Comparison of ENCODE assay signal across 28 cellular contexts in genomic region chr16:89905511-89906140, GRCh38. TPM values are rescaled to one million over a fixed set of nuclear protein-coding genes. Genes with fewer than 3 reads are reported as not detected.
DNase-seq lines count a peak whose midpoint lies in the region; ATAC-seq and TF ChIP-seq lines count a peak whose summit lies in the region.
"Had no signal": no experiment of that assay in that cellular context is flagged by ENCODE, and none has a peak within 500 bp of the region (broad histone marks: within the 10 kb centered on the region; RNA-seq: fewer than 3 reads in every experiment).

No MANE protein-coding gene starts in this region.

- H3K79me2 ChIP-seq in trophoblast cell (ENCODE audit: control insufficient read depth, insufficient read depth, low read length, poor library complexity) = no peaks in the 10 kb centered on the region
- H3K79me2 ChIP-seq in MM.1S (ENCODE audit: low read length) = no peaks in the 10 kb centered on the region

- CTCF ChIA-PET in CD8-positive, alpha-beta T cell (lab: Charles Lee) = no interaction called here

- H2AK5ac ChIP-seq in trophoblast cell (ENCODE audit: low read length) = no peak overlapping the region

- POLR2A ChIA-PET in CD8-positive, alpha-beta T cell (lab: Charles Lee) = no interaction called here

- no peaks in the 10 kb centered on the region for H3K27me3 Mint-ChIP-seq in CD8-positive, alpha-beta T cell (ENCODE audit: low read depth)
- H3K27me3 Mint-ChIP-seq in dendritic cell treated with granulocyte-macrophage colony-stimulating factor and Interleukin-4, amounts not matched to agents 40 ng/mL and 50 ng/mL, for 4 days = no peaks in the 10 kb centered on the region
- H3K27me3 Mint-ChIP-seq in activated T-cell treated with anti-CD3 and anti-CD28 coated beads, Interleukin-2, amount 50 U/mL, for 72 hours (ENCODE audit: low read depth) = no peaks in the 10 kb centered on the region
- H3K27me3 Mint-ChIP-seq: activated naive CD8-positive, alpha-beta T cell treated with anti-CD3 and anti-CD28 coated beads, Interleukin-2, amount 50 U/mL, for 24 hours; CD4-positive, alpha-beta T cell; central memory CD8-positive, alpha-beta T cell; natural killer cell treated with Interleukin-12 subunit alpha and Interleukin-12 subunit beta and Interleukin-15 and Interleukin-18, amount 100 ng/mL, for 72 hours had no signal

- DNase-seq in CD8-positive, alpha-beta T cell = no peak
- DNase-seq in MG63 = peak; percentile 25
- peak; percentile 32 to 48 for DNase-seq in trophoblast cell
- no peak for DNase-seq in MM.1S
- no peak for DNase-seq in SW 1271 (lab: John Stamatoyannopoulos, UW)
- DNase-seq in activated T-cell treated with anti-CD3 and anti-CD28 coated beads, Interleukin-2, amount 50 U/mL, for 72 hours = no peak
- DNase-seq: activated CD4-positive, alpha-beta T cell treated with anti-CD3 and anti-CD28 coated beads for 1 hour; activated CD8-positive, alpha-beta T cell treated with anti-CD3 and anti-CD28 coated beads, Interleukin-2, amount 10 ng/mL, durations not matched to agents 7 days and 5 days; activated gamma-delta T cell; activated naive CD8-positive, alpha-beta T cell treated with anti-CD3 and anti-CD28 coated beads, Interleukin-2, amount 50 U/mL, for 24 hours; CD4-positive, alpha-beta T cell; DMS 273 treated with DMSO at 0.1 percent for 48 hours; dorsolateral prefrontal cortex; GOT3; IMR-90; midbrain; NCI-H2029; NCI-H345; NCI-H748 treated with DMSO at 0.1 percent for 48 hours; stimulated activated CD4-positive, alpha-beta T cell treated with anti-CD3 and anti-CD28 coated beads, Interleukin-1b, Interleukin-23, amount 100 ng/mL, for 48 hours; stimulated activated CD8-positive, alpha-beta memory T cell treated with anti-CD3 and anti-CD28 coated beads, Interleukin-4, amount 100 ng/mL, for 48 hours; transverse colon had no signal

- peaks cover 26% of the 10 kb centered on the region for H3K36me3 ChIP-seq in CD8-positive, alpha-beta T cell (ENCODE audit: insufficient read depth, low read length)
- H3K36me3 ChIP-seq in MG63 = peaks cover 8% of the 10 kb centered on the region
- H3K36me3 ChIP-seq in trophoblast cell (ENCODE audit: control insufficient read depth in 1 of 2, insufficient read depth in 2 of 2, low read length in 2 of 2) = peaks cover 75 to 79% of the 10 kb centered on the region in 2 experiments
- no peaks in the 10 kb centered on the region for H3K36me3 ChIP-seq in MM.1S (replicated peaks; ENCODE audit: insufficient read depth, low read length)
- H3K36me3 ChIP-seq: ovary had no signal

- peaks cover 45% of the 10 kb centered on the region for H3K36me3 Mint-ChIP-seq in CD8-positive, alpha-beta T cell
- peaks cover 90% of the 10 kb centered on the region for H3K36me3 Mint-ChIP-seq in dendritic cell treated with granulocyte-macrophage colony-stimulating factor and Interleukin-4, amounts not matched to agents 40 ng/mL and 50 ng/mL, for 4 days (ENCODE audit: low read depth)
- peaks cover 0 to 5% of the 10 kb centered on the region in 2 donors for H3K36me3 Mint-ChIP-seq in activated T-cell treated with anti-CD3 and anti-CD28 coated beads, Interleukin-2, amount 50 U/mL, for 72 hours (ENCODE audit: insufficient read depth in 2 of 2)
- H3K36me3 Mint-ChIP-seq: natural killer cell treated with Interleukin-12 subunit alpha and Interleukin-12 subunit beta and Interleukin-15 and Interleukin-18, amount 100 ng/mL, for 72 hours had no signal

- no peak overlapping the region for H3K18ac ChIP-seq in trophoblast cell (ENCODE audit: low read length)

- H3K27ac ChIP-seq in CD8-positive, alpha-beta T cell (ENCODE audit: low read depth, low read length) = no peak overlapping the region
- peak overlapping the region; percentile 66 for H3K27ac ChIP-seq in trophoblast cell (ENCODE audit: low read depth, low read length)
- H3K27ac ChIP-seq in MM.1S (ENCODE audit: low read length) = no peak overlapping the region
- H3K27ac ChIP-seq: ovary, SJSA1, transverse colon had no signal

- H3K23ac ChIP-seq in trophoblast cell (ENCODE audit: low read length) = no peak overlapping the region

- H4K20me1 ChIP-seq in MM.1S (ENCODE audit: insufficient read depth, low read length) = no peaks in the 10 kb centered on the region

- no peaks in the 10 kb centered on the region for H3K9me2 ChIP-seq in MM.1S (replicated peaks; ENCODE audit: insufficient read depth, low read length)

- H2AFZ ChIP-seq in trophoblast cell (ENCODE audit: insufficient read depth, low read length, poor library complexity) = no peak overlapping the region
- no peak overlapping the region for H2AFZ ChIP-seq in MM.1S (ENCODE audit: low read length)

- intact Hi-C loops in CD8-positive, alpha-beta T cell (cut with DNase I, micrococcal nuclease) = no loop called here
- intact Hi-C loops in dendritic cell treated with granulocyte-macrophage colony-stimulating factor and Interleukin-4, amounts not matched to agents 40 ng/mL and 50 ng/mL, for 4 days (cut with micrococcal nuclease) = no loop called here

- no peak overlapping the region for H3K4me3 Mint-ChIP-seq in CD8-positive, alpha-beta T cell
- peak overlapping the region; percentile 30 for H3K4me3 Mint-ChIP-seq in dendritic cell treated with granulocyte-macrophage colony-stimulating factor and Interleukin-4, amounts not matched to agents 40 ng/mL and 50 ng/mL, for 4 days
- H3K4me3 Mint-ChIP-seq in activated T-cell treated with anti-CD3 and anti-CD28 coated beads, Interleukin-2, amount 50 U/mL, for 72 hours = no peak overlapping the region
- H3K4me3 Mint-ChIP-seq: activated CD8-positive, alpha-beta T cell treated with anti-CD3 and anti-CD28 coated beads, Interleukin-2, amount 10 ng/mL, durations not matched to agents 7 days and 5 days; activated naive CD8-positive, alpha-beta T cell treated with anti-CD3 and anti-CD28 coated beads, Interleukin-2, amount 50 U/mL, for 24 hours; CD4-positive, alpha-beta T cell; central memory CD8-positive, alpha-beta T cell; natural killer cell treated with Interleukin-12 subunit alpha and Interleukin-12 subunit beta and Interleukin-15 and Interleukin-18, amount 100 ng/mL, for 72 hours had no signal

- H2BK120ac ChIP-seq in trophoblast cell (ENCODE audit: insufficient read depth, low read length, poor library complexity) = no peak overlapping the region

- TF ChIP-seq CTCF in CD8-positive, alpha-beta T cell (IDR thresholded peaks at IDR 0.05) = no peak
- TF ChIP-seq CTCF in MM.1S (IDR thresholded peaks at IDR 0.05; ENCODE audit: low read length) = no peak

- H3K27me3 ChIP-seq in CD8-positive, alpha-beta T cell (ENCODE audit: insufficient read depth, low read length) = no peaks in the 10 kb centered on the region
- H3K27me3 ChIP-seq in MG63 = 0 out of 2 replicates have a peak, but pooled peaks cover 2% of the 10 kb centered on the region
- H3K27me3 ChIP-seq in trophoblast cell (ENCODE audit: insufficient read depth, low read length) = no peaks in the 10 kb centered on the region
- no peaks in the 10 kb centered on the region for H3K27me3 ChIP-seq in MM.1S (replicated peaks; ENCODE audit: insufficient read depth, low read length)
- H3K27me3 ChIP-seq: dorsolateral prefrontal cortex, ovary, SJSA1, transverse colon had no signal

- H3K9me3 ChIP-seq in CD8-positive, alpha-beta T cell (ENCODE audit: low read length) = no peaks in the 10 kb centered on the region
- H3K9me3 ChIP-seq in MG63 (peaks cover 3% of the 10 kb centered on the region), trophoblast cell (ENCODE audit: insufficient read depth, low read depth, low read length) (peaks cover 13% of the 10 kb centered on the region), MM.1S (replicated peaks; ENCODE audit: insufficient read depth, low read length) (no peaks in the 10 kb centered on the region)
- H3K9me3 ChIP-seq: ovary, SJSA1, transverse colon had no signal

- no peak overlapping the region for H3K4me3 ChIP-seq in CD8-positive, alpha-beta T cell (ENCODE audit: low read depth, low read length)
- H3K4me3 ChIP-seq in MG63 (no peak overlapping the region), trophoblast cell (ENCODE audit: low read depth, low read length) (no peak overlapping the region), MM.1S (ENCODE audit: low read length) (no peak overlapping the region)
- H3K4me3 ChIP-seq: dorsolateral prefrontal cortex, ovary, SJSA1, smooth muscle cell, transverse colon had no signal

- H3K79me1 ChIP-seq in trophoblast cell (ENCODE audit: low read length) = peaks cover 12% of the 10 kb centered on the region

- H2BK5ac ChIP-seq in trophoblast cell (ENCODE audit: low read depth, low read length, poor library complexity) = peak overlapping the region; percentile 59

- H2BK12ac ChIP-seq in trophoblast cell (ENCODE audit: low read length) = no peak overlapping the region

- no peak overlapping the region for H4K12ac ChIP-seq in trophoblast cell (ENCODE audit: low read depth, low read length)

- peak overlapping the region; percentile 8 for H4K8ac ChIP-seq in trophoblast cell (ENCODE audit: low read depth, low read length)

- H4K91ac ChIP-seq in trophoblast cell (ENCODE audit: low read depth, low read length) = peak overlapping the region; percentile 61

- H3K4me1 Mint-ChIP-seq in CD8-positive, alpha-beta T cell (ENCODE audit: low read depth) = peaks cover 2% of the 10 kb centered on the region
- peaks cover 11% of the 10 kb centered on the region for H3K4me1 Mint-ChIP-seq in dendritic cell treated with granulocyte-macrophage colony-stimulating factor and Interleukin-4, amounts not matched to agents 40 ng/mL and 50 ng/mL, for 4 days (ENCODE audit: low read depth)
- no peaks in the 10 kb centered on the region for H3K4me1 Mint-ChIP-seq in activated T-cell treated with anti-CD3 and anti-CD28 coated beads, Interleukin-2, amount 50 U/mL, for 72 hours (ENCODE audit: low read depth)
- H3K4me1 Mint-ChIP-seq: activated naive CD8-positive, alpha-beta T cell treated with anti-CD3 and anti-CD28 coated beads, Interleukin-2, amount 50 U/mL, for 24 hours had no signal

- peaks cover 4% of the 10 kb centered on the region for H3K4me1 ChIP-seq in CD8-positive, alpha-beta T cell (ENCODE audit: insufficient read depth, low read length)
- H3K4me1 ChIP-seq in trophoblast cell (ENCODE audit: control insufficient read depth in 1 of 2, insufficient read depth in 2 of 2, low read length in 2 of 2) = peaks cover 7% of the 10 kb centered on the region in 2 experiments
- H3K4me1 ChIP-seq in MM.1S (ENCODE audit: low read length) = no peaks in the 10 kb centered on the region

- H3K14ac ChIP-seq in trophoblast cell (ENCODE audit: low read length) = peak overlapping the region; percentile 21

- H3K9me3 Mint-ChIP-seq in CD8-positive, alpha-beta T cell = no peaks in the 10 kb centered on the region
- H3K9me3 Mint-ChIP-seq in dendritic cell treated with granulocyte-macrophage colony-stimulating factor and Interleukin-4, amounts not matched to agents 40 ng/mL and 50 ng/mL, for 4 days = no peaks in the 10 kb centered on the region
- no peaks in the 10 kb centered on the region for H3K9me3 Mint-ChIP-seq in activated T-cell treated with anti-CD3 and anti-CD28 coated beads, Interleukin-2, amount 50 U/mL, for 72 hours
- H3K9me3 Mint-ChIP-seq: activated naive CD8-positive, alpha-beta T cell treated with anti-CD3 and anti-CD28 coated beads, Interleukin-2, amount 50 U/mL, for 24 hours; CD4-positive, alpha-beta T cell; central memory CD8-positive, alpha-beta T cell; natural killer cell treated with Interleukin-12 subunit alpha and Interleukin-12 subunit beta and Interleukin-15 and Interleukin-18, amount 100 ng/mL, for 72 hours had no signal

- ATAC-seq in CD8-positive, alpha-beta T cell = no peak
- ATAC-seq in activated T-cell treated with anti-CD3 and anti-CD28 coated beads, Interleukin-2, amount 50 U/mL, for 72 hours (replicated peaks in 1 of 2) = no peak
- ATAC-seq: activated naive CD8-positive, alpha-beta T cell treated with anti-CD3 and anti-CD28 coated beads, Interleukin-2, amount 50 U/mL, for 24 hours had no signal

- H3F3A ChIP-seq in MM.1S (ENCODE audit: insufficient read depth, low read length) = no peaks in the 10 kb centered on the region

- H3K9ac ChIP-seq in trophoblast cell (ENCODE audit: low read length) (no peak overlapping the region), MM.1S (ENCODE audit: low read length) (no peak overlapping the region)

- no CpG with 5 or more reads among the region's 23 CpGs for WGBS in trophoblast cell (ENCODE audit: extremely low coverage, insufficient coverage, insufficient read length)

- H3K4me2 ChIP-seq in trophoblast cell (ENCODE audit: low read length) (no peak overlapping the region), MM.1S (ENCODE audit: low read depth, low read length) (no peak overlapping the region)
- H3K4me2 ChIP-seq: smooth muscle cell had no signal

- H3K27ac Mint-ChIP-seq in CD8-positive, alpha-beta T cell = peak overlapping the region; percentile 10
- no peak overlapping the region for H3K27ac Mint-ChIP-seq in dendritic cell treated with granulocyte-macrophage colony-stimulating factor and Interleukin-4, amounts not matched to agents 40 ng/mL and 50 ng/mL, for 4 days
- H3K27ac Mint-ChIP-seq in activated T-cell treated with anti-CD3 and anti-CD28 coated beads, Interleukin-2, amount 50 U/mL, for 72 hours = no peak overlapping the region
- H3K27ac Mint-ChIP-seq: activated CD8-positive, alpha-beta T cell treated with anti-CD3 and anti-CD28 coated beads, Interleukin-2, amount 10 ng/mL, durations not matched to agents 7 days and 5 days; activated naive CD8-positive, alpha-beta T cell treated with anti-CD3 and anti-CD28 coated beads, Interleukin-2, amount 50 U/mL, for 24 hours; CD4-positive, alpha-beta T cell; natural killer cell treated with Interleukin-12 subunit alpha and Interleukin-12 subunit beta and Interleukin-15 and Interleukin-18, amount 100 ng/mL, for 72 hours had no signal

- no peak overlapping the region for H3K4ac ChIP-seq in trophoblast cell (ENCODE audit: low read depth, low read length)

RNA-seq across cellular contexts. Expression of gene MC1R, which starts 13.0 kb away (rescaled TPM):
- 1 to 10 TPM; 5.4 to 6.4 TPM for total RNA-seq in CD8-positive, alpha-beta T cell
- total RNA-seq in MG63 (2014; rRNA removed; shearing (Covaris generic); ENCODE audit: low replicate concordance) = 12.1 and 21.1 TPM in 2 replicates
- 3.3 TPM in 2 replicates for polyA plus RNA-seq in trophoblast cell (2013)
- 10 to 100 TPM in 1 of 2 donors, 1 to 10 TPM in 1; 7.6 to 15.2 TPM for total RNA-seq in activated T-cell treated with anti-CD3 and anti-CD28 coated beads, Interleukin-2, amount 50 U/mL, for 72 hours

RNA-seq across cellular contexts. Expression of gene TUBB3, which starts 17.5 kb away (rescaled TPM):
- total RNA-seq in CD8-positive, alpha-beta T cell = under 1 TPM; 0.62 to 0.86 TPM
- 803 and 1,289 TPM in 2 replicates for total RNA-seq in MG63 (2014; rRNA removed; shearing (Covaris generic); ENCODE audit: low replicate concordance)
- 398 and 423 TPM in 2 replicates for polyA plus RNA-seq in trophoblast cell (2013)
- 1 to 10 TPM; 1.3 to 2.7 TPM for total RNA-seq in activated T-cell treated with anti-CD3 and anti-CD28 coated beads, Interleukin-2, amount 50 U/mL, for 72 hours

RNA-seq across cellular contexts. Expression of gene TCF25, which starts 32.2 kb away (rescaled TPM):
- 100 to 1,000 TPM; 355 to 421 TPM for total RNA-seq in CD8-positive, alpha-beta T cell
- total RNA-seq in MG63 (2014; rRNA removed; shearing (Covaris generic); ENCODE audit: low replicate concordance) = 53.2 and 71.3 TPM in 2 replicates
- polyA plus RNA-seq in trophoblast cell (2013) = 163 and 166 TPM in 2 replicates
- 100 to 1,000 TPM; 167 to 195 TPM for total RNA-seq in activated T-cell treated with anti-CD3 and anti-CD28 coated beads, Interleukin-2, amount 50 U/mL, for 72 hours

RNA-seq across cellular contexts. Expression of gene DEF8, which starts 42.9 kb away (rescaled TPM):
- total RNA-seq in CD8-positive, alpha-beta T cell = 10 to 100 TPM; 27.1 to 30.0 TPM
- total RNA-seq in MG63 (2014; rRNA removed; shearing (Covaris generic); ENCODE audit: low replicate concordance) = 357 and 571 TPM in 2 replicates
- polyA plus RNA-seq in trophoblast cell (2013) = 48.9 and 52.2 TPM in 2 replicates
- total RNA-seq in activated T-cell treated with anti-CD3 and anti-CD28 coated beads, Interleukin-2, amount 50 U/mL, for 72 hours = 10 to 100 TPM; 22.5 to 23.8 TPM

Comparison
In these comparisons a context has a peak if more than half of its experiments do, and no peak if none do; other contexts are left out.
1. DNase-seq: peak in MG63 (single experiment) and trophoblast cell (2 of 2); none in CD8-positive, alpha-beta T cell (0 of 7), MM.1S (single experiment), SW 1271 (0 of 2) and activated T-cell treated with anti-CD3 and anti-CD28 coated beads, Interleukin-2, amount 50 U/mL, for 72 hours (0 of 2).
2. RNA of gene TUBB3, which starts 17.5 kb away (total RNA-seq): 803 to 1,289 TPM in MG63; 1.3 to 2.7 TPM in activated T-cell treated with anti-CD3 and anti-CD28 coated beads, Interleukin-2, amount 50 U/mL, for 72 hours and 0.62 to 0.86 TPM in CD8-positive, alpha-beta T cell; every median in the first group is over 100 times any median in the second.